8 cellular contexts compared by ENCODE assay signal in the genomic region with DNA sequence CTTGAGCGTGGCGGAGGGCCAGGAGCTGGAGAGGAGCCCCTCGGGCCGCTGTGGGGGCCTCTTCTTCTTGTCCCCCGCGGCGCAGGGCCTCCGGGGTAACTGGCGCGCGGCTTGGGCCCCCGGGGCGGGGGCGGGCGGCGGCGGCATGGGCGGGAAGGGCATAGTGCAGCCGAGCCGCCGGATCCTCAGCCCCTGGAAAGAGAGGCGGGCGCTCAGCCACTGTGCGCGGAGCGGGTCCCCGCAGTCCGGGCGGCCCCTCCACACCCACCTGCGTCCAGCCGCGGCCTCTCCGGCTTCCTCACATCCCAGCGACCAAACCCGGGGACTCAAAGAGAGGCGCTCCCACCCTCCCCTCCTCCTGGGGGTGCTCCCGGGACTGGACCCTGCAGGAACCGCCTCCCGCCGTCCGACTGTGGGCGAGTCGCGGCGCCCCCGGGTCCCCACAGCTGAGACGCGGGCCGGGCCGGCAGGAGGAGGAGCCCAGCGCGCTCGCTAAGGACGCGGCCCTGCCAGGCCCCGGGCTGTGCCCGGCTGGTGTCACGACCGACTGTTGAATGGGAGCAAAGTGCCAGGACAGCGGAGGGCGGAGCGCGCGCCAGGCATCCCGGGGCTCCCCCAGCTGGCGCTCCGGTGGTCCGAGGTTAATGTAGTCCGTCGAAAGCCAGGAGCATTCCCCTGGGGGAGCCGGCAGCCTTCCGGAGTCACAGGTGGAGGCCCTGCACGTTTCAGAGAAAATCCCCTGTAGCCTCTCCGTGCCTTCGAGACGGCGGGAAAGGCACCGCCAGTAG. TPM values are rescaled to one million over a fixed set of nuclear protein-coding genes. Genes with fewer than 3 reads are reported as not detected.
DNase-seq lines count a peak whose midpoint lies in the region; ATAC-seq and TF ChIP-seq lines count a peak whose summit lies in the region.

A gene with protein sequence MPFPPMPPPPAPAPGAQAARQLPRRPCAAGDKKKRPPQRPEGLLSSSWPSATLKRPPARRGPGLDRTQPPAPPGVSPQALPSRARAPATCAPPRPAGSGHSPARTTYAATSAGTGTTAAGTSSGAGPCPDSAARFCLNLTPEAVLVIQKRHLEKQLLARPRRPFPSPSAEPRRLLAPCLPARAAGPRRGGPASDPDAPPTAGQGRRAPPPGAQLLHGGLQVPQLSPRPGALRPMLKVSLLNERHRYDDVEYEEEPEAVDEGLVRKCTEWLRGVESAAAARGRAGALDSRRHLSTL (minus strand): TSS at position 412 of the 788 bp plus-strand sequence. CDS start 250 bp downstream, at position 162.

- no peaks in the 10 kb centered on the region for H3K36me3 ChIP-seq in psoas muscle (ENCODE audit: insufficient read depth in 1 of 2, low read depth in 1 of 2)

- TF ChIP-seq CTCF in WTC11 (IDR thresholded peaks at IDR 0.05): no peak
- no peak for TF ChIP-seq CTCF in psoas muscle (IDR thresholded peaks at IDR 0.05)

- peaks cover 61% of the 10 kb centered on the region for H3K27me3 Mint-ChIP-seq in WTC11 (ENCODE audit: low read depth)

- no peaks in the 10 kb centered on the region for H3K9me3 Mint-ChIP-seq in WTC11

- POLR2A ChIA-PET in WTC11 (lab: Charles Lee): no interaction called here

- intact Hi-C loops in left cardiac atrium (cut with DNase I): no loop called here
- intact Hi-C loops in psoas muscle (cut with DNase I): no loop called here

- no peaks in the 10 kb centered on the region for H3K4me1 ChIP-seq in psoas muscle

- H3K27ac Mint-ChIP-seq in WTC11: no peak within 1 kb of the TSS

- no peaks in the 10 kb centered on the region for H3K36me3 Mint-ChIP-seq in WTC11

- H3K27me3 ChIP-seq in psoas muscle (ENCODE audit: insufficient read depth in 3 of 3, low read length in 2 of 3): peaks cover 0 to 42% (median 15%) of the 10 kb centered on the region in 3 donors

- no peak within 1 kb of the TSS for H3K27ac ChIP-seq in psoas muscle

- peak within 1 kb of the TSS; percentile 56 for H3K4me3 Mint-ChIP-seq in WTC11

- CTCF ChIA-PET in WTC11 (lab: Charles Lee): interaction anchor here (0.8 to 2.3 kb wide), 14 partner anchors 10 to 313 kb away, joined by 3 to 17 read pairs (median 4); a partner anchor contains a TSS

- peaks cover 8% of the 10 kb centered on the region for H3K4me1 Mint-ChIP-seq in WTC11

- WGBS in psoas muscle, 3 donors: 1 to 2% (median 1%) methylated on average over 38 to 78 of the region's 78 CpGs

- ATAC-seq in HG03064 (IDR thresholded peaks at IDR 0.05; ENCODE audit: low read depth, unreplicated experiment) (peak; percentile 52), WTC11 (peak; percentile 40), left cardiac atrium (peak; percentile 62 to 73), psoas muscle (peak; percentile 48 to 71 (median 62))

- DNase-seq in stimulated activated CD4-positive, alpha-beta T cell treated with anti-CD3 and anti-CD28 coated beads, Interleukin-4, amount 100 ng/mL, for 1 hour: peak; percentile 12
- no peak for DNase-seq in stimulated activated CD4-positive, alpha-beta T cell treated with anti-CD3 and anti-CD28 coated beads, Interleukin-4, amount 100 ng/mL, for 24 hours
- peak; percentile 42 for DNase-seq in WTC11 (ENCODE audit: low spot score)
- no peak for DNase-seq in left cardiac atrium
- DNase-seq in psoas muscle: no peak
- no peak for DNase-seq in GF-D8 (lab: John Stamatoyannopoulos, UW)
- DNase-seq in HCEC 1CT: no peak

- H3K9me3 ChIP-seq in psoas muscle: no peaks in the 10 kb centered on the region

- H3K4me3 ChIP-seq in psoas muscle: peak within 1 kb of the TSS; percentile 66

TF ChIP-seq in WTC11, 78 proteins besides CTCF, POLR2A, EP300 and RAD21 (continues in another document):
- TF ChIP-seq MYBL2 (CRISPR knock-in tag; IDR thresholded peaks at IDR 0.05) (no peak), FOXP1 (CRISPR knock-in tag; IDR thresholded peaks at IDR 0.05; ENCODE audit: borderline replicate concordance) (no peak), SOX15 (CRISPR knock-in tag; IDR thresholded peaks at IDR 0.05) (no peak), SMAD3 (CRISPR knock-in tag; IDR thresholded peaks at IDR 0.05; ENCODE audit: borderline replicate concordance) (no peak), ZNF396 (CRISPR knock-in tag; IDR thresholded peaks at IDR 0.05; ENCODE audit: borderline replicate concordance) (no peak), FOXK1 (CRISPR knock-in tag; IDR thresholded peaks at IDR 0.05) (no peak; the same call in 1 of the 2 replicates), RELA (CRISPR knock-in tag; IDR thresholded peaks at IDR 0.05; ENCODE audit: borderline replicate concordance) (no peak), SMAD4 (CRISPR knock-in tag; IDR thresholded peaks at IDR 0.05) (no peak), ZNF232 (CRISPR knock-in tag; IDR thresholded peaks at IDR 0.05) (no peak), ZNF263 (CRISPR knock-in tag; IDR thresholded peaks at IDR 0.05; ENCODE audit: low read depth) (0 out of 2 replicates have a peak, but pooled peaks have one; percentile 18), ZNF317 (CRISPR knock-in tag; IDR thresholded peaks at IDR 0.05; ENCODE audit: borderline replicate concordance, low read depth) (no peak), ZNF423 (CRISPR knock-in tag; IDR thresholded peaks at IDR 0.05) (peak; percentile 80), ZBTB21 (CRISPR knock-in tag; IDR thresholded peaks at IDR 0.05; ENCODE audit: borderline replicate concordance) (no peak), CREM (CRISPR knock-in tag; IDR thresholded peaks at IDR 0.05) (no peak), JUN (CRISPR knock-in tag; IDR thresholded peaks at IDR 0.05) (no peak), TCF7 (CRISPR knock-in tag; IDR thresholded peaks at IDR 0.05; ENCODE audit: low read depth) (no peak), ZNF416 (CRISPR knock-in tag; IDR thresholded peaks at IDR 0.05) (no peak), KAT7 (CRISPR knock-in tag; IDR thresholded peaks at IDR 0.05; ENCODE audit: borderline replicate concordance) (no peak), ETV6 (CRISPR knock-in tag; IDR thresholded peaks at IDR 0.05) (0 out of 2 replicates have a peak, but pooled peaks have one; percentile 39), TEAD4 (CRISPR knock-in tag; IDR thresholded peaks at IDR 0.05) (no peak), GRHL2 (CRISPR knock-in tag; IDR thresholded peaks at IDR 0.05; ENCODE audit: insufficient replicate concordance, severe bottlenecking) (no peak), ESRRA (CRISPR knock-in tag; IDR thresholded peaks at IDR 0.05; ENCODE audit: borderline replicate concordance) (no peak)
- TF ChIP-seq, protein P1, sequence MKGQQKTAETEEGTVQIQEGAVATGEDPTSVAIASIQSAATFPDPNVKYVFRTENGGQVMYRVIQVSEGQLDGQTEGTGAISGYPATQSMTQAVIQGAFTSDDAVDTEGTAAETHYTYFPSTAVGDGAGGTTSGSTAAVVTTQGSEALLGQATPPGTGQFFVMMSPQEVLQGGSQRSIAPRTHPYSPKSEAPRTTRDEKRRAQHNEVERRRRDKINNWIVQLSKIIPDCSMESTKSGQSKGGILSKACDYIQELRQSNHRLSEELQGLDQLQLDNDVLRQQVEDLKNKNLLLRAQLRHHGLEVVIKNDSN (CRISPR knock-in tag; IDR thresholded peaks at IDR 0.05): no peak
- TF ChIP-seq, protein P2, sequence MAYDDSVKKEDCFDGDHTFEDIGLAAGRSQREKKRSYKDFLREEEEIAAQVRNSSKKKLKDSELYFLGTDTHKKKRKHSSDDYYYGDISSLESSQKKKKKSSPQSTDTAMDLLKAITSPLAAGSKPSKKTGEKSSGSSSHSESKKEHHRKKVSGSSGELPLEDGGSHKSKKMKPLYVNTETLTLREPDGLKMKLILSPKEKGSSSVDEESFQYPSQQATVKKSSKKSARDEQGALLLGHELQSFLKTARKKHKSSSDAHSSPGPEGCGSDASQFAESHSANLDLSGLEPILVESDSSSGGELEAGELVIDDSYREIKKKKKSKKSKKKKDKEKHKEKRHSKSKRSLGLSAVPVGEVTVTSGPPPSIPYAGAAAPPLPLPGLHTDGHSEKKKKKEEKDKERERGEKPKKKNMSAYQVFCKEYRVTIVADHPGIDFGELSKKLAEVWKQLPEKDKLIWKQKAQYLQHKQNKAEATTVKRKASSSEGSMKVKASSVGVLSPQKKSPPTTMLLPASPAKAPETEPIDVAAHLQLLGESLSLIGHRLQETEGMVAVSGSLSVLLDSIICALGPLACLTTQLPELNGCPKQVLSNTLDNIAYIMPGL (CRISPR knock-in tag; IDR thresholded peaks at IDR 0.05): 0 out of 2 replicates have a peak, but pooled peaks have one; percentile 21
- TF ChIP-seq, protein P3, sequence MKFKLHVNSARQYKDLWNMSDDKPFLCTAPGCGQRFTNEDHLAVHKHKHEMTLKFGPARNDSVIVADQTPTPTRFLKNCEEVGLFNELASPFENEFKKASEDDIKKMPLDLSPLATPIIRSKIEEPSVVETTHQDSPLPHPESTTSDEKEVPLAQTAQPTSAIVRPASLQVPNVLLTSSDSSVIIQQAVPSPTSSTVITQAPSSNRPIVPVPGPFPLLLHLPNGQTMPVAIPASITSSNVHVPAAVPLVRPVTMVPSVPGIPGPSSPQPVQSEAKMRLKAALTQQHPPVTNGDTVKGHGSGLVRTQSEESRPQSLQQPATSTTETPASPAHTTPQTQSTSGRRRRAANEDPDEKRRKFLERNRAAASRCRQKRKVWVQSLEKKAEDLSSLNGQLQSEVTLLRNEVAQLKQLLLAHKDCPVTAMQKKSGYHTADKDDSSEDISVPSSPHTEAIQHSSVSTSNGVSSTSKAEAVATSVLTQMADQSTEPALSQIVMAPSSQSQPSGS (CRISPR knock-in tag; IDR thresholded peaks at IDR 0.05; ENCODE audit: borderline replicate concordance, low read depth): no peak
- TF ChIP-seq, protein P4, sequence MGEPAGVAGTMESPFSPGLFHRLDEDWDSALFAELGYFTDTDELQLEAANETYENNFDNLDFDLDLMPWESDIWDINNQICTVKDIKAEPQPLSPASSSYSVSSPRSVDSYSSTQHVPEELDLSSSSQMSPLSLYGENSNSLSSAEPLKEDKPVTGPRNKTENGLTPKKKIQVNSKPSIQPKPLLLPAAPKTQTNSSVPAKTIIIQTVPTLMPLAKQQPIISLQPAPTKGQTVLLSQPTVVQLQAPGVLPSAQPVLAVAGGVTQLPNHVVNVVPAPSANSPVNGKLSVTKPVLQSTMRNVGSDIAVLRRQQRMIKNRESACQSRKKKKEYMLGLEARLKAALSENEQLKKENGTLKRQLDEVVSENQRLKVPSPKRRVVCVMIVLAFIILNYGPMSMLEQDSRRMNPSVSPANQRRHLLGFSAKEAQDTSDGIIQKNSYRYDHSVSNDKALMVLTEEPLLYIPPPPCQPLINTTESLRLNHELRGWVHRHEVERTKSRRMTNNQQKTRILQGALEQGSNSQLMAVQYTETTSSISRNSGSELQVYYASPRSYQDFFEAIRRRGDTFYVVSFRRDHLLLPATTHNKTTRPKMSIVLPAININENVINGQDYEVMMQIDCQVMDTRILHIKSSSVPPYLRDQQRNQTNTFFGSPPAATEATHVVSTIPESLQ (CRISPR knock-in tag; IDR thresholded peaks at IDR 0.05): no peak

RNA-seq across cellular contexts. Expression of the gene that starts here (rescaled TPM):
- total RNA-seq in WTC11 (2021) (0.16 to 0.52 TPM (median 0.39 TPM) in 3 replicates), left cardiac atrium (under 1 TPM; 0.26 to 0.65 TPM), psoas muscle (not detected)
- under 1 TPM in 2 of 3 donors, not detected in 1; 0.03 to 0.08 TPM for polyA plus RNA-seq in psoas muscle

Comparison
In these comparisons a context has a peak if more than half of its experiments do, and no peak if none do; other contexts are left out.
1. Peak in DNase-seq and ATAC-seq in WTC11; RNA of the gene not detected or under 1 TPM.
2. Peak in ATAC-seq in left cardiac atrium; RNA of the gene not detected or under 1 TPM.
3. Peak in ATAC-seq and H3K4me3 ChIP-seq in psoas muscle; RNA of the gene not detected or under 1 TPM.